12 cellular contexts compared by ENCODE assay signal in the genomic region with DNA sequence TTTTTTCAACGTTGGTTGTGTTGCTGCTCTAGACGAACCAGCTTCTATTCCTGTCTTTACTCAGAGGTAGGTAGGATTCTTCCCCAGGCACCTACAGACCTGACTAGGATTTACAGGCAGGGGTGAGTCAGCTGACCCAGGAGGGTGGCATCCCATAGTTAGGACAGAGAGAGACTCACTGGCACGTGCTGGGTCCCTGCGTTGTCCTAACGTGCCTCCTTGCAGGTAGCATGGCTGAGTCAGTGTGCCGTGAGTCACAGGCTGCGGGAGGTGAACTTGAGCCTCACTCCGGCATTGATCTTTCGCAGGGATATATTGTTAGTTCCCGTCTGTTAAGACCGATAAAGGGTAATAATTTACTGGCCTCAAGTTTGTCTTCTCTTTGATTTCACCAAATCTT.
DNase-seq lines count a peak whose midpoint lies in the region; ATAC-seq and FAIRE-seq lines count a peak whose summit lies in the region.
"Had no signal": no experiment of that assay in that cellular context is flagged by ENCODE, and none has a peak within 500 bp of the region (broad histone marks: within the 10 kb centered on the region; RNA-seq: fewer than 3 reads in every experiment).

No MANE protein-coding gene starts in this region.

- H3K9me3 Mint-ChIP-seq in activated CD4-positive, alpha-beta memory T cell treated with anti-CD3 and anti-CD28 coated beads, Interleukin-2, amount 10 ng/mL, durations not matched to agents 7 days and 5 days, result peaks cover 6% of the 10 kb centered on the region
- H3K9me3 Mint-ChIP-seq: CD8-positive, alpha-beta T cell had no signal

- FAIRE-seq in urothelium cell line (lab: Jason Lieb, UNC), result peak; percentile 17
- FAIRE-seq: H54 had no signal

- ATAC-seq in right cardiac atrium, result no peak

- peak; percentile 65 for DNase-seq in stimulated activated CD4-positive, alpha-beta T cell treated with anti-CD3 and anti-CD28 coated beads, Interleukin-15, amount 100 ng/mL, for 24 hours
- DNase-seq in stimulated activated CD4-positive, alpha-beta T cell treated with anti-CD3 and anti-CD28 coated beads, Interleukin-4, amount 100 ng/mL, for 24 hours, result no peak
- no peak for DNase-seq in activated CD4-positive, alpha-beta memory T cell treated with anti-CD3 and anti-CD28 coated beads, Interleukin-2, amount 10 ng/mL, durations not matched to agents 7 days and 5 days
- DNase-seq in islet precursor cell (peak; percentile 83), urothelium cell line (ENCODE audit: low spot score) (peak; percentile 83), NCI-H1092 treated with DMSO at 0.1 percent for 48 hours (lab: John Stamatoyannopoulos, UW) (no peak), right cardiac atrium (no peak), SIG-M5 treated with dmso at 0.1 percent for 504 hours (lab: John Stamatoyannopoulos, UW; ENCODE audit: unreplicated experiment) (no peak)
- DNase-seq: midbrain, NCI-H2081 treated with DMSO at 0.1 percent for 48 hours had no signal

- H3K27ac ChIP-seq in right cardiac atrium (ENCODE audit: low read length), result no peak overlapping the region

- WGBS in right cardiac atrium, result 89% methylated on average over 11 of the region's 11 CpGs

- no peak overlapping the region for H3K4me3 Mint-ChIP-seq in activated CD4-positive, alpha-beta memory T cell treated with anti-CD3 and anti-CD28 coated beads, Interleukin-2, amount 10 ng/mL, durations not matched to agents 7 days and 5 days

- H3K27ac Mint-ChIP-seq in activated CD4-positive, alpha-beta memory T cell treated with anti-CD3 and anti-CD28 coated beads, Interleukin-2, amount 10 ng/mL, durations not matched to agents 7 days and 5 days, result peak overlapping the region; percentile 40

- peaks cover 50% of the 10 kb centered on the region for H3K4me1 Mint-ChIP-seq in activated CD4-positive, alpha-beta memory T cell treated with anti-CD3 and anti-CD28 coated beads, Interleukin-2, amount 10 ng/mL, durations not matched to agents 7 days and 5 days

- CTCF ChIA-PET in activated CD4-positive, alpha-beta memory T cell treated with anti-CD3 and anti-CD28 coated beads, Interleukin-2, amount 10 ng/mL, durations not matched to agents 7 days and 5 days (lab: Charles Lee), result interaction anchor here (0.7 kb wide), 1 partner anchor 410 kb away, joined by 3 read pairs; no protein-coding TSS in a partner anchor

- H3K27me3 ChIP-seq in right cardiac atrium (ENCODE audit: control insufficient read depth, insufficient read depth), result no peaks in the 10 kb centered on the region

- H3K9me3 ChIP-seq in right cardiac atrium (ENCODE audit: control insufficient read depth, low read length), result no peaks in the 10 kb centered on the region

- H3K4me1 ChIP-seq in right cardiac atrium (ENCODE audit: control insufficient read depth, insufficient read depth, low read length), result no peaks in the 10 kb centered on the region

- peaks cover 15% of the 10 kb centered on the region for H3K36me3 Mint-ChIP-seq in activated CD4-positive, alpha-beta memory T cell treated with anti-CD3 and anti-CD28 coated beads, Interleukin-2, amount 10 ng/mL, durations not matched to agents 7 days and 5 days (ENCODE audit: low read depth)
- H3K36me3 Mint-ChIP-seq: CD8-positive, alpha-beta T cell had no signal

- POLR2A ChIA-PET in activated CD4-positive, alpha-beta memory T cell treated with anti-CD3 and anti-CD28 coated beads, Interleukin-2, amount 10 ng/mL, durations not matched to agents 7 days and 5 days (lab: Charles Lee), result interaction anchor here (0.9 to 2.0 kb wide), 2 partner anchors 49 to 111 kb away, joined by 3 to 7 read pairs; no protein-coding TSS in a partner anchor

- no peaks in the 10 kb centered on the region for H3K27me3 Mint-ChIP-seq in activated CD4-positive, alpha-beta memory T cell treated with anti-CD3 and anti-CD28 coated beads, Interleukin-2, amount 10 ng/mL, durations not matched to agents 7 days and 5 days

- H3K4me3 ChIP-seq in right cardiac atrium (ENCODE audit: low read length), result no peak overlapping the region

- intact Hi-C loops in right cardiac atrium (cut with DNase I), result no loop called here

Comparison
In these comparisons a context has a peak if more than half of its experiments do, and no peak if none do; other contexts are left out.
1. DNase-seq: peak in stimulated activated CD4-positive, alpha-beta T cell treated with anti-CD3 and anti-CD28 coated beads, Interleukin-15, amount 100 ng/mL, for 24 hours (single experiment), islet precursor cell (single experiment) and urothelium cell line (single experiment); none in stimulated activated CD4-positive, alpha-beta T cell treated with anti-CD3 and anti-CD28 coated beads, Interleukin-4, amount 100 ng/mL, for 24 hours (single experiment), activated CD4-positive, alpha-beta memory T cell treated with anti-CD3 and anti-CD28 coated beads, Interleukin-2, amount 10 ng/mL, durations not matched to agents 7 days and 5 days (single experiment), NCI-H1092 treated with DMSO at 0.1 percent for 48 hours (single experiment), right cardiac atrium (0 of 3) and SIG-M5 treated with dmso at 0.1 percent for 504 hours (single experiment).